35 cellular contexts compared by ENCODE assay signal in the genomic region with DNA sequence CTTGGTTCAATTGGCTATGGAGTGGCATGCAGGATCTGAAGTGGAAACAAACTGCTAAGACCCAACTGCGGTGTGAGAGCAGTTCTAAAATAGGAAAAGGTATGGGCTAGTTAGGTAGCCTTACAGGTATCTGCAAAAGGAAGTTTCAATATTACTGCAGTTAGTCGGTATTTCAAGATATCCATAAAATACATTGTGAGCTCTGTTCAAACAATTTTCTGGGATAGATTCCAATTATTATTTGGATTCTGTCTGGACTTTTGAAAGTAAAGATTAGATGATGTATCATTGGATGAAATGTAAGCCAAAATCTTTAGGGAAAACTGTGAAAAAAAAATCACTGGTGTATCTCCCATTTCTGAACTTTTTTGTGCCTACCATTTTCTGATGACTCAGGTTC.
"Had no signal": no experiment of that assay in that cellular context is flagged by ENCODE, and none has a peak within 500 bp of the region (broad histone marks: within the 10 kb centered on the region; RNA-seq: fewer than 3 reads in every experiment).

No MANE protein-coding gene starts in this region.

- DNase-seq: activated CD4-positive, alpha-beta T cell treated with anti-CD3 and anti-CD28 coated beads for 36 hours; activated CD4-positive, alpha-beta T cell treated with anti-CD3 and anti-CD28 coated beads, Interleukin-2, amount 10 ng/mL, durations not matched to agents 7 days and 5 days; activated CD4-positive, alpha-beta T cell treated with anti-CD3 and anti-CD28 coated beads, Interleukin-2, amount 50 U/mL, for 48 hours; activated CD8-positive, alpha-beta memory T cell treated with anti-CD3 and anti-CD28 coated beads, Interleukin-2, amount 50 U/mL, for 4 hours; activated CD8-positive, alpha-beta T cell treated with anti-CD3 and anti-CD28 coated beads, Interleukin-2, amount 10 ng/mL, durations not matched to agents 7 days and 5 days; activated gamma-delta T cell treated with Interleukin-2 at 50 U/mL for 16 hours; activated naive CD4-positive, alpha-beta T cell treated with anti-CD3 and anti-CD28 coated beads for 36 hours; activated T-cell treated with anti-CD3 and anti-CD28 coated beads for 4 hours; activated T-cell treated with anti-CD3 and anti-CD28 coated beads, Interleukin-2, amount 50 U/mL, for 4 hours; adrenal gland; body of pancreas; caudate nucleus; cerebellar nuclear complex; Kasumi-1; KG1; NCI-H1092 treated with DMSO at 0.1 percent for 48 hours; NCI-H1417; NCI-H146; NCI-H187; NCI-H2029 treated with DMSO at 0.1 percent for 48 hours; NCI-H2171 treated with DMSO at 0.1 percent for 48 hours; NCI-H2227 treated with DMSO at 0.1 percent for 48 hours; NCI-H524; NCI-H82; OCI-M1; SHP77; SJCRH30; T1000 had no signal

- H3K36me3 ChIP-seq: adrenal gland, SJCRH30 had no signal

- H3K9me3 Mint-ChIP-seq: activated CD4-positive, alpha-beta T cell treated with anti-CD3 and anti-CD28 coated beads, Interleukin-2, amount 10 ng/mL, durations not matched to agents 7 days and 5 days; activated naive CD4-positive, alpha-beta T cell treated with anti-CD3 and anti-CD28 coated beads for 36 hours; activated naive CD4-positive, alpha-beta T cell treated with anti-CD3 and anti-CD28 coated beads, Interleukin-2, amount 50 U/mL, for 72 hours; activated T-cell treated with anti-CD3 and anti-CD28 coated beads, Interleukin-2, amount 50 U/mL, for 4 hours; activated T-helper 1 cell treated with anti-CD3 and anti-CD28 coated beads, Interleukin-12 subunit alpha, Interleukin-12 subunit beta, Interleukin-2, Interleukin-4 antibody, amounts not matched to agents 30 ng/mL and 10 ng/mL and 1 ng/mL, durations not matched to agents 14 hours and 24 hours and 36 hours had no signal

- H3K27ac ChIP-seq: adrenal gland, body of pancreas, SJCRH30, SK-N-MC had no signal

- H3K4me3 Mint-ChIP-seq: activated CD4-positive, alpha-beta T cell treated with anti-CD3 and anti-CD28 coated beads for 36 hours; activated CD4-positive, alpha-beta T cell treated with anti-CD3 and anti-CD28 coated beads, Interleukin-2, amount 10 ng/mL, durations not matched to agents 7 days and 5 days; activated CD8-positive, alpha-beta T cell treated with anti-CD3 and anti-CD28 coated beads, Interleukin-2, amount 10 ng/mL, durations not matched to agents 7 days and 5 days; activated naive CD4-positive, alpha-beta T cell treated with anti-CD3 and anti-CD28 coated beads for 36 hours; activated T-cell treated with anti-CD3 and anti-CD28 coated beads, Interleukin-2, amount 50 U/mL, for 4 hours; activated T-helper 1 cell treated with anti-CD3 and anti-CD28 coated beads, Interleukin-12 subunit alpha, Interleukin-12 subunit beta, Interleukin-2, Interleukin-4 antibody, amounts not matched to agents 30 ng/mL and 10 ng/mL and 1 ng/mL, durations not matched to agents 14 hours and 24 hours and 36 hours had no signal

- ATAC-seq: activated CD4-positive, alpha-beta T cell treated with anti-CD3 and anti-CD28 coated beads for 36 hours; activated CD4-positive, CD25-positive, alpha-beta regulatory T cell treated with anti-CD3 and anti-CD28 coated beads, Interleukin-2, amount 50 U/mL, for 24 hours; activated CD8-positive, alpha-beta T cell treated with anti-CD3 and anti-CD28 coated beads, Interleukin-2, amount 10 ng/mL, durations not matched to agents 7 days and 5 days; activated naive CD4-positive, alpha-beta T cell treated with anti-CD3 and anti-CD28 coated beads, Interleukin-2, amount 50 U/mL, for 72 hours; activated T-cell treated with anti-CD3 and anti-CD28 coated beads, Interleukin-2, amount 50 U/mL, for 4 hours; body of pancreas; Panc1 had no signal

- H3K4me1 ChIP-seq: adrenal gland, body of pancreas, SJCRH30 had no signal

- H3K36me3 Mint-ChIP-seq: activated naive CD4-positive, alpha-beta T cell treated with anti-CD3 and anti-CD28 coated beads, Interleukin-2, amount 50 U/mL, for 72 hours had no signal

- H3K4me3 ChIP-seq: adrenal gland, body of pancreas, SJCRH30, SK-N-MC had no signal

- H3K27me3 ChIP-seq: adrenal gland, body of pancreas, SJCRH30 had no signal

- H3K4me1 Mint-ChIP-seq: activated CD4-positive, alpha-beta T cell treated with anti-CD3 and anti-CD28 coated beads for 36 hours; activated CD4-positive, alpha-beta T cell treated with anti-CD3 and anti-CD28 coated beads, Interleukin-2, amount 10 ng/mL, durations not matched to agents 7 days and 5 days had no signal

- FAIRE-seq: astrocyte, bronchial epithelial cell had no signal

- H3K27me3 Mint-ChIP-seq: activated CD4-positive, alpha-beta T cell treated with anti-CD3 and anti-CD28 coated beads for 36 hours had no signal

- H3K9me3 ChIP-seq: adrenal gland, body of pancreas, SJCRH30 had no signal

- H3K27ac Mint-ChIP-seq: activated CD4-positive, alpha-beta T cell treated with anti-CD3 and anti-CD28 coated beads for 36 hours; activated CD4-positive, alpha-beta T cell treated with anti-CD3 and anti-CD28 coated beads, Interleukin-2, amount 10 ng/mL, durations not matched to agents 7 days and 5 days; activated CD8-positive, alpha-beta T cell treated with anti-CD3 and anti-CD28 coated beads, Interleukin-2, amount 10 ng/mL, durations not matched to agents 7 days and 5 days; activated naive CD4-positive, alpha-beta T cell treated with anti-CD3 and anti-CD28 coated beads for 36 hours; activated naive CD4-positive, alpha-beta T cell treated with anti-CD3 and anti-CD28 coated beads, Interleukin-2, amount 50 U/mL, for 72 hours; activated T-helper 1 cell treated with anti-CD3 and anti-CD28 coated beads, Interleukin-12 subunit alpha, Interleukin-12 subunit beta, Interleukin-2, Interleukin-4 antibody, amounts not matched to agents 30 ng/mL and 10 ng/mL and 1 ng/mL, durations not matched to agents 14 hours and 24 hours and 36 hours had no signal
